ENCODE assay signal across 1 cellular context in genomic region chr11:3189193-3189843, GRCh38.
TF ChIP-seq lines count a peak whose summit lies in the region.

No MANE protein-coding gene starts in this region.

TF ChIP-seq in WTC11, 78 proteins besides CTCF, POLR2A, EP300 and RAD21 (continued from another document):
- peak; percentile 40; the same call in 1 of the 2 replicates for TF ChIP-seq USF2 (CRISPR knock-in tag; IDR thresholded peaks at IDR 0.05)
- TF ChIP-seq E2F4 (CRISPR knock-in tag; IDR thresholded peaks at IDR 0.05; ENCODE audit: borderline replicate concordance, low read depth) = no peak
- TF ChIP-seq NR2C2 (CRISPR knock-in tag; IDR thresholded peaks at IDR 0.05) = no peak
- TF ChIP-seq, protein P1, sequence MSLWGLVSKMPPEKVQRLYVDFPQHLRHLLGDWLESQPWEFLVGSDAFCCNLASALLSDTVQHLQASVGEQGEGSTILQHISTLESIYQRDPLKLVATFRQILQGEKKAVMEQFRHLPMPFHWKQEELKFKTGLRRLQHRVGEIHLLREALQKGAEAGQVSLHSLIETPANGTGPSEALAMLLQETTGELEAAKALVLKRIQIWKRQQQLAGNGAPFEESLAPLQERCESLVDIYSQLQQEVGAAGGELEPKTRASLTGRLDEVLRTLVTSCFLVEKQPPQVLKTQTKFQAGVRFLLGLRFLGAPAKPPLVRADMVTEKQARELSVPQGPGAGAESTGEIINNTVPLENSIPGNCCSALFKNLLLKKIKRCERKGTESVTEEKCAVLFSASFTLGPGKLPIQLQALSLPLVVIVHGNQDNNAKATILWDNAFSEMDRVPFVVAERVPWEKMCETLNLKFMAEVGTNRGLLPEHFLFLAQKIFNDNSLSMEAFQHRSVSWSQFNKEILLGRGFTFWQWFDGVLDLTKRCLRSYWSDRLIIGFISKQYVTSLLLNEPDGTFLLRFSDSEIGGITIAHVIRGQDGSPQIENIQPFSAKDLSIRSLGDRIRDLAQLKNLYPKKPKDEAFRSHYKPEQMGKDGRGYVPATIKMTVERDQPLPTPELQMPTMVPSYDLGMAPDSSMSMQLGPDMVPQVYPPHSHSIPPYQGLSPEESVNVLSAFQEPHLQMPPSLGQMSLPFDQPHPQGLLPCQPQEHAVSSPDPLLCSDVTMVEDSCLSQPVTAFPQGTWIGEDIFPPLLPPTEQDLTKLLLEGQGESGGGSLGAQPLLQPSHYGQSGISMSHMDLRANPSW (CRISPR knock-in tag; conservative IDR thresholded peaks at IDR 0.05; ENCODE audit: low read depth) = no peak
- TF ChIP-seq ZNF281 (CRISPR knock-in tag; IDR thresholded peaks at IDR 0.05) = no peak
- no peak for TF ChIP-seq SMAD3 (CRISPR knock-in tag; IDR thresholded peaks at IDR 0.05; ENCODE audit: borderline replicate concordance)
- TF ChIP-seq CREM (CRISPR knock-in tag; IDR thresholded peaks at IDR 0.05) = no peak
- TF ChIP-seq, protein P2, sequence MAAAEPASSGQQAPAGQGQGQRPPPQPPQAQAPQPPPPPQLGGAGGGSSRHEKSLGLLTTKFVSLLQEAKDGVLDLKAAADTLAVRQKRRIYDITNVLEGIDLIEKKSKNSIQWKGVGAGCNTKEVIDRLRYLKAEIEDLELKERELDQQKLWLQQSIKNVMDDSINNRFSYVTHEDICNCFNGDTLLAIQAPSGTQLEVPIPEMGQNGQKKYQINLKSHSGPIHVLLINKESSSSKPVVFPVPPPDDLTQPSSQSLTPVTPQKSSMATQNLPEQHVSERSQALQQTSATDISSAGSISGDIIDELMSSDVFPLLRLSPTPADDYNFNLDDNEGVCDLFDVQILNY (CRISPR knock-in tag; IDR thresholded peaks at IDR 0.05) = no peak
- TF ChIP-seq, protein P3, sequence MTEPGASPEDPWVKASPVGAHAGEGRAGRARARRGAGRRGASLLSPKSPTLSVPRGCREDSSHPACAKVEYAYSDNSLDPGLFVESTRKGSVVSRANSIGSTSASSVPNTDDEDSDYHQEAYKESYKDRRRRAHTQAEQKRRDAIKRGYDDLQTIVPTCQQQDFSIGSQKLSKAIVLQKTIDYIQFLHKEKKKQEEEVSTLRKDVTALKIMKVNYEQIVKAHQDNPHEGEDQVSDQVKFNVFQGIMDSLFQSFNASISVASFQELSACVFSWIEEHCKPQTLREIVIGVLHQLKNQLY (CRISPR knock-in tag; IDR thresholded peaks at IDR 0.05) = no peak
- no peak for TF ChIP-seq ZNF232 (CRISPR knock-in tag; IDR thresholded peaks at IDR 0.05)
- no peak for TF ChIP-seq NR3C1 (CRISPR knock-in tag; conservative IDR thresholded peaks at IDR 0.05; ENCODE audit: low read depth)
- no peak for TF ChIP-seq ETV6 (CRISPR knock-in tag; IDR thresholded peaks at IDR 0.05)
- TF ChIP-seq FOXP1 (CRISPR knock-in tag; IDR thresholded peaks at IDR 0.05; ENCODE audit: borderline replicate concordance) = 0 out of 2 replicates have a peak, but pooled peaks have one; percentile 29
- TF ChIP-seq, protein P4, sequence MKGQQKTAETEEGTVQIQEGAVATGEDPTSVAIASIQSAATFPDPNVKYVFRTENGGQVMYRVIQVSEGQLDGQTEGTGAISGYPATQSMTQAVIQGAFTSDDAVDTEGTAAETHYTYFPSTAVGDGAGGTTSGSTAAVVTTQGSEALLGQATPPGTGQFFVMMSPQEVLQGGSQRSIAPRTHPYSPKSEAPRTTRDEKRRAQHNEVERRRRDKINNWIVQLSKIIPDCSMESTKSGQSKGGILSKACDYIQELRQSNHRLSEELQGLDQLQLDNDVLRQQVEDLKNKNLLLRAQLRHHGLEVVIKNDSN (CRISPR knock-in tag; IDR thresholded peaks at IDR 0.05) = peak; percentile 51; the same call in 1 of the 2 replicates
- TF ChIP-seq ATF1 (CRISPR knock-in tag; IDR thresholded peaks at IDR 0.05) = no peak
- TF ChIP-seq CREB1 (CRISPR knock-in tag; IDR thresholded peaks at IDR 0.05) = no peak
- no peak for TF ChIP-seq NFE2L1 (CRISPR knock-in tag; IDR thresholded peaks at IDR 0.05)
- TF ChIP-seq ZNF423 (CRISPR knock-in tag; IDR thresholded peaks at IDR 0.05) = no peak
- TF ChIP-seq, protein P5, sequence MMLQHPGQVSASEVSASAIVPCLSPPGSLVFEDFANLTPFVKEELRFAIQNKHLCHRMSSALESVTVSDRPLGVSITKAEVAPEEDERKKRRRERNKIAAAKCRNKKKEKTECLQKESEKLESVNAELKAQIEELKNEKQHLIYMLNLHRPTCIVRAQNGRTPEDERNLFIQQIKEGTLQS (CRISPR knock-in tag; conservative IDR thresholded peaks at IDR 0.05) = no peak
- no peak for TF ChIP-seq ATF6 (CRISPR knock-in tag; IDR thresholded peaks at IDR 0.05)
- TF ChIP-seq, protein P6, sequence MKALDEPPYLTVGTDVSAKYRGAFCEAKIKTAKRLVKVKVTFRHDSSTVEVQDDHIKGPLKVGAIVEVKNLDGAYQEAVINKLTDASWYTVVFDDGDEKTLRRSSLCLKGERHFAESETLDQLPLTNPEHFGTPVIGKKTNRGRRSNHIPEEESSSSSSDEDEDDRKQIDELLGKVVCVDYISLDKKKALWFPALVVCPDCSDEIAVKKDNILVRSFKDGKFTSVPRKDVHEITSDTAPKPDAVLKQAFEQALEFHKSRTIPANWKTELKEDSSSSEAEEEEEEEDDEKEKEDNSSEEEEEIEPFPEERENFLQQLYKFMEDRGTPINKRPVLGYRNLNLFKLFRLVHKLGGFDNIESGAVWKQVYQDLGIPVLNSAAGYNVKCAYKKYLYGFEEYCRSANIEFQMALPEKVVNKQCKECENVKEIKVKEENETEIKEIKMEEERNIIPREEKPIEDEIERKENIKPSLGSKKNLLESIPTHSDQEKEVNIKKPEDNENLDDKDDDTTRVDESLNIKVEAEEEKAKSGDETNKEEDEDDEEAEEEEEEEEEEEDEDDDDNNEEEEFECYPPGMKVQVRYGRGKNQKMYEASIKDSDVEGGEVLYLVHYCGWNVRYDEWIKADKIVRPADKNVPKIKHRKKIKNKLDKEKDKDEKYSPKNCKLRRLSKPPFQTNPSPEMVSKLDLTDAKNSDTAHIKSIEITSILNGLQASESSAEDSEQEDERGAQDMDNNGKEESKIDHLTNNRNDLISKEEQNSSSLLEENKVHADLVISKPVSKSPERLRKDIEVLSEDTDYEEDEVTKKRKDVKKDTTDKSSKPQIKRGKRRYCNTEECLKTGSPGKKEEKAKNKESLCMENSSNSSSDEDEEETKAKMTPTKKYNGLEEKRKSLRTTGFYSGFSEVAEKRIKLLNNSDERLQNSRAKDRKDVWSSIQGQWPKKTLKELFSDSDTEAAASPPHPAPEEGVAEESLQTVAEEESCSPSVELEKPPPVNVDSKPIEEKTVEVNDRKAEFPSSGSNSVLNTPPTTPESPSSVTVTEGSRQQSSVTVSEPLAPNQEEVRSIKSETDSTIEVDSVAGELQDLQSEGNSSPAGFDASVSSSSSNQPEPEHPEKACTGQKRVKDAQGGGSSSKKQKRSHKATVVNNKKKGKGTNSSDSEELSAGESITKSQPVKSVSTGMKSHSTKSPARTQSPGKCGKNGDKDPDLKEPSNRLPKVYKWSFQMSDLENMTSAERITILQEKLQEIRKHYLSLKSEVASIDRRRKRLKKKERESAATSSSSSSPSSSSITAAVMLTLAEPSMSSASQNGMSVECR (CRISPR knock-in tag; IDR thresholded peaks at IDR 0.05; ENCODE audit: borderline replicate concordance) = 0 out of 2 replicates have a peak, but pooled peaks have one; percentile 38
- TF ChIP-seq, protein P7, sequence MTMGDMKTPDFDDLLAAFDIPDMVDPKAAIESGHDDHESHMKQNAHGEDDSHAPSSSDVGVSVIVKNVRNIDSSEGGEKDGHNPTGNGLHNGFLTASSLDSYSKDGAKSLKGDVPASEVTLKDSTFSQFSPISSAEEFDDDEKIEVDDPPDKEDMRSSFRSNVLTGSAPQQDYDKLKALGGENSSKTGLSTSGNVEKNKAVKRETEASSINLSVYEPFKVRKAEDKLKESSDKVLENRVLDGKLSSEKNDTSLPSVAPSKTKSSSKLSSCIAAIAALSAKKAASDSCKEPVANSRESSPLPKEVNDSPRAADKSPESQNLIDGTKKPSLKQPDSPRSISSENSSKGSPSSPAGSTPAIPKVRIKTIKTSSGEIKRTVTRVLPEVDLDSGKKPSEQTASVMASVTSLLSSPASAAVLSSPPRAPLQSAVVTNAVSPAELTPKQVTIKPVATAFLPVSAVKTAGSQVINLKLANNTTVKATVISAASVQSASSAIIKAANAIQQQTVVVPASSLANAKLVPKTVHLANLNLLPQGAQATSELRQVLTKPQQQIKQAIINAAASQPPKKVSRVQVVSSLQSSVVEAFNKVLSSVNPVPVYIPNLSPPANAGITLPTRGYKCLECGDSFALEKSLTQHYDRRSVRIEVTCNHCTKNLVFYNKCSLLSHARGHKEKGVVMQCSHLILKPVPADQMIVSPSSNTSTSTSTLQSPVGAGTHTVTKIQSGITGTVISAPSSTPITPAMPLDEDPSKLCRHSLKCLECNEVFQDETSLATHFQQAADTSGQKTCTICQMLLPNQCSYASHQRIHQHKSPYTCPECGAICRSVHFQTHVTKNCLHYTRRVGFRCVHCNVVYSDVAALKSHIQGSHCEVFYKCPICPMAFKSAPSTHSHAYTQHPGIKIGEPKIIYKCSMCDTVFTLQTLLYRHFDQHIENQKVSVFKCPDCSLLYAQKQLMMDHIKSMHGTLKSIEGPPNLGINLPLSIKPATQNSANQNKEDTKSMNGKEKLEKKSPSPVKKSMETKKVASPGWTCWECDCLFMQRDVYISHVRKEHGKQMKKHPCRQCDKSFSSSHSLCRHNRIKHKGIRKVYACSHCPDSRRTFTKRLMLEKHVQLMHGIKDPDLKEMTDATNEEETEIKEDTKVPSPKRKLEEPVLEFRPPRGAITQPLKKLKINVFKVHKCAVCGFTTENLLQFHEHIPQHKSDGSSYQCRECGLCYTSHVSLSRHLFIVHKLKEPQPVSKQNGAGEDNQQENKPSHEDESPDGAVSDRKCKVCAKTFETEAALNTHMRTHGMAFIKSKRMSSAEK (CRISPR knock-in tag; IDR thresholded peaks at IDR 0.05; ENCODE audit: borderline replicate concordance) = no peak
- no peak for TF ChIP-seq PRRX2 (CRISPR knock-in tag; IDR thresholded peaks at IDR 0.05)
- TF ChIP-seq OVOL2 (CRISPR knock-in tag; IDR thresholded peaks at IDR 0.05; ENCODE audit: borderline replicate concordance) = no peak
- TF ChIP-seq, protein P8, sequence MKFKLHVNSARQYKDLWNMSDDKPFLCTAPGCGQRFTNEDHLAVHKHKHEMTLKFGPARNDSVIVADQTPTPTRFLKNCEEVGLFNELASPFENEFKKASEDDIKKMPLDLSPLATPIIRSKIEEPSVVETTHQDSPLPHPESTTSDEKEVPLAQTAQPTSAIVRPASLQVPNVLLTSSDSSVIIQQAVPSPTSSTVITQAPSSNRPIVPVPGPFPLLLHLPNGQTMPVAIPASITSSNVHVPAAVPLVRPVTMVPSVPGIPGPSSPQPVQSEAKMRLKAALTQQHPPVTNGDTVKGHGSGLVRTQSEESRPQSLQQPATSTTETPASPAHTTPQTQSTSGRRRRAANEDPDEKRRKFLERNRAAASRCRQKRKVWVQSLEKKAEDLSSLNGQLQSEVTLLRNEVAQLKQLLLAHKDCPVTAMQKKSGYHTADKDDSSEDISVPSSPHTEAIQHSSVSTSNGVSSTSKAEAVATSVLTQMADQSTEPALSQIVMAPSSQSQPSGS (CRISPR knock-in tag; IDR thresholded peaks at IDR 0.05; ENCODE audit: borderline replicate concordance, low read depth) = no peak
- TF ChIP-seq EMX1 (CRISPR knock-in tag; IDR thresholded peaks at IDR 0.05) = no peak
- TF ChIP-seq TEAD4 (CRISPR knock-in tag; IDR thresholded peaks at IDR 0.05) = no peak
- no peak for TF ChIP-seq NFATC4 (CRISPR knock-in tag; IDR thresholded peaks at IDR 0.05)
- no peak for TF ChIP-seq TEAD1 (CRISPR knock-in tag; IDR thresholded peaks at IDR 0.05)
- no peak for TF ChIP-seq TP53 (CRISPR knock-in tag; IDR thresholded peaks at IDR 0.05)
